In genomic region chr3:70947584-70947983, GRCh38 we compare ENCODE assay signal across 1 cellular context.
TF ChIP-seq lines count a peak whose summit lies in the region.

No MANE protein-coding gene starts in this region.

TF ChIP-seq in HepG2, 621 proteins besides CTCF, POLR2A, EP300 and RAD21 (continued from another document):
- TF ChIP-seq ZNF318 (CRISPR knock-in tag; IDR thresholded peaks at IDR 0.05), result no peak
- TF ChIP-seq ZNF597 (CRISPR knock-in tag; IDR thresholded peaks at IDR 0.05), result no peak
- no peak for TF ChIP-seq NR0B2 (CRISPR knock-in tag; IDR thresholded peaks at IDR 0.05)
- no peak for TF ChIP-seq ZNF383 (CRISPR knock-in tag; IDR thresholded peaks at IDR 0.05; ENCODE audit: borderline replicate concordance)
- no peak for TF ChIP-seq NONO (IDR thresholded peaks at IDR 0.05)
- no peak for TF ChIP-seq NONO (CRISPR knock-in tag; conservative IDR thresholded peaks at IDR 0.05)
- no peak for TF ChIP-seq AHDC1 (CRISPR knock-in tag; IDR thresholded peaks at IDR 0.05; ENCODE audit: borderline replicate concordance)
- TF ChIP-seq PAWR (CRISPR knock-in tag; IDR thresholded peaks at IDR 0.05; ENCODE audit: borderline replicate concordance), result no peak
- no peak for TF ChIP-seq ZNF256 (CRISPR knock-in tag; conservative IDR thresholded peaks at IDR 0.05)
- TF ChIP-seq MIER2 (CRISPR knock-in tag; IDR thresholded peaks at IDR 0.05), result no peak
